18 cellular contexts compared by ENCODE assay signal in the genomic region with DNA sequence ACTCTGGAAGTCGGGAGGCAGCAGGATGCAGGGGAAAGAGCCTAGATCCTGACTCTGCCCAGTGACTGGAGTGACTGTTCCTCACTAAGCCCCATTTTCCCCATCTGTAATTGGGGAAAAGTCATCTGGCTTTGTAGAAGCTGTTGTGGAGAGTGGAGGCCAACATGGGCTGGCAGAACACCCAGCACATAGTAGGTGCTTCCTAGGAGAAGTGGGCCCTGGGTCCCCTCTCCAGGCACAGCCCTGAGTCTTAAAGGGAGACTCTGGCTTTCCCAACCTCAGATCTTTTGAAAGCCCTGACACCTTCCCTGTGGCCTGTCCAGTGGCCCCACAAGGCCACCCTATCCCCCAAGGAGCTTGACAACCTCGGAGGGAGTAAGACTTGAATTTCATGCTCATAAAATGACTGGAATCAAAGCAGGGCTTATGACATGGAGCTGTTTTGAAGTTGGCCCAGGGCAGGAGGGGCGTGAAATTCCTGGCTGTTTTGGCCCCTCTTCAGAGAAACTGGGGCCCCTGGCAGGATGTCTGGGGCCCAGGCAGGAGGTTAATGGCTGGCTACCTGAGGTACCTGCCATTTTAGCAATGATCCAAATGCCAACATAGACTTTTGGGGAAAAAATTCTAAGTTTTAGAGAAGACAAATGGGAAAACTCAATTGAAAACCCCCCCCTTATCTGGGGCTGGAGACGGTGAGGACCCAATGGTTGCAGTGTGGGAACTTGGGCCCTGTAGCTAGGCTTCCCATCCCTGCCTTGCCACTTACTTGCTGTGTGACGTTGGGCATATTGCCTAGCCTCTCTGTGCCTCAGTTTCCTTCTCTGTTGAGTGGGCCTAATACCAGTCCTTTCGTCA. TPM values are rescaled to one million over a fixed set of nuclear protein-coding genes. Genes with fewer than 3 reads are reported as not detected.
DNase-seq lines count a peak whose midpoint lies in the region; ATAC-seq, FAIRE-seq and TF ChIP-seq lines count a peak whose summit lies in the region.
"Had no signal": no experiment of that assay in that cellular context is flagged by ENCODE, and none has a peak within 500 bp of the region (broad histone marks: within the 10 kb centered on the region; RNA-seq: fewer than 3 reads in every experiment).

No MANE protein-coding gene starts in this region.

- H3K9me1 ChIP-seq in K562 (ENCODE audit: control insufficient read depth, insufficient read depth, low read length), result no peaks in the 10 kb centered on the region

- H4K8ac ChIP-seq in mesenchymal stem cell (ENCODE audit: low read length) (peak overlapping the region; percentile 30), trophoblast cell (ENCODE audit: low read depth, low read length) (peak overlapping the region; percentile 4)

- H4K12ac ChIP-seq in trophoblast cell (ENCODE audit: low read depth, low read length), result no peak overlapping the region

- FAIRE-seq in K562 (lab: Jason Lieb, UNC), result no peak
- FAIRE-seq: GM12878, GM19239 had no signal

- H3K27me3 ChIP-seq in K562 (ENCODE audit: control insufficient read depth in 2 of 2, insufficient read depth in 2 of 2, low read length in 2 of 2) (no peaks in the 10 kb centered on the region), mesenchymal stem cell (ENCODE audit: control insufficient read depth in 1 of 2, insufficient read depth in 1 of 2, low read length in 2 of 2) (no peaks in the 10 kb centered on the region), trophoblast cell (ENCODE audit: insufficient read depth, low read length) (no peaks in the 10 kb centered on the region)
- H3K27me3 ChIP-seq: BLaER1 treated with 17β-estradiol and CSF1 and Interleukin-3, amounts not matched to agents 10 nM and 100 nM had no signal

- no peaks in the 10 kb centered on the region for H4K20me1 ChIP-seq in K562 (replicated peaks; ENCODE audit: control insufficient read depth, insufficient read depth, low read length)
- H4K20me1 ChIP-seq: BLaER1 treated with 17β-estradiol and CSF1 and Interleukin-3, amounts not matched to agents 10 nM and 100 nM had no signal

- POLR2A ChIA-PET in HEK293 (lab: Yijun Ruan, JAX), result interaction anchor here (0.5 kb wide), 1 partner anchor 87 kb away, joined by 3 read pairs; no protein-coding TSS in a partner anchor
- POLR2A ChIA-PET in K562 (lab: Yijun Ruan, JAX), result interaction anchor here (0.7 to 2.1 kb wide), 7 partner anchors 54 to 165 kb away, joined by 3 to 7 read pairs (median 4); a partner anchor contains a TSS

- H3K4me3 ChIP-seq in HEK293 (ENCODE audit: low read depth, low read length) (no peak overlapping the region), K562 (no peak overlapping the region), mesenchymal stem cell (ENCODE audit: insufficient read depth in 1 of 2, low read depth in 1 of 2, low read length in 2 of 2) (no peak overlapping the region), trophoblast cell (ENCODE audit: low read depth, low read length) (peak overlapping the region; percentile 10)
- H3K4me3 ChIP-seq: BLaER1 treated with 17β-estradiol and CSF1 and Interleukin-3, amounts not matched to agents 10 nM and 100 nM; GM12878; GM23338 had no signal

- DNase-seq in K562 (ENCODE audit: extremely low read depth in 1 of 4, low spot score in 3 of 4) (no peak), mesenchymal stem cell (no peak), trophoblast cell (peak in 1 of 2 donors; percentile 32)
- DNase-seq: CD8-positive, alpha-beta memory T cell; COR-L47; DMS 273 treated with DMSO at 0.1 percent for 48 hours; DMS53; DND-41; EL; H7 had no signal

- 50% methylated on average over 6 of the region's 6 CpGs for WGBS in K562 (ENCODE audit: insufficient coverage, low coverage, missing lambda C conversion rate)
- 93% methylated on average over 5 of the region's 6 CpGs for WGBS in mesenchymal stem cell
- no CpG with 5 or more reads among the region's 6 CpGs for WGBS in trophoblast cell (ENCODE audit: extremely low coverage, insufficient coverage, insufficient read length)

- H3K9me3 ChIP-seq in HEK293 (ENCODE audit: control insufficient read depth, insufficient read depth, low read depth, low read length) (no peaks in the 10 kb centered on the region), K562 (replicated peaks; ENCODE audit: control insufficient read depth, insufficient read depth, low read depth, low read length) (no peaks in the 10 kb centered on the region), mesenchymal stem cell (ENCODE audit: control insufficient read depth, low read length) (no peaks in the 10 kb centered on the region), trophoblast cell (ENCODE audit: insufficient read depth, low read depth, low read length) (no peaks in the 10 kb centered on the region)
- H3K9me3 ChIP-seq: BLaER1 treated with 17β-estradiol and CSF1 and Interleukin-3, amounts not matched to agents 10 nM and 100 nM had no signal

- no peak overlapping the region for H2BK5ac ChIP-seq in mesenchymal stem cell (ENCODE audit: low read depth, low read length, poor library complexity, severe bottlenecking)
- H2BK5ac ChIP-seq in trophoblast cell (ENCODE audit: low read depth, low read length, poor library complexity), result no peak overlapping the region

- H3K14ac ChIP-seq in mesenchymal stem cell (ENCODE audit: low read length in 2 of 2), result no peak overlapping the region
- H3K14ac ChIP-seq in trophoblast cell (ENCODE audit: low read length), result peak overlapping the region; percentile 51

- H2AK5ac ChIP-seq in mesenchymal stem cell (ENCODE audit: low read length, severe bottlenecking) (no peak overlapping the region), trophoblast cell (ENCODE audit: low read length) (peak overlapping the region; percentile 82)

- no peak for TF ChIP-seq EP300 in K562 (IDR thresholded peaks at IDR 0.05; ENCODE audit: low read length)

- H4K91ac ChIP-seq in mesenchymal stem cell (ENCODE audit: low read length), result no peak overlapping the region
- H4K91ac ChIP-seq in trophoblast cell (ENCODE audit: low read depth, low read length), result peak overlapping the region; percentile 76

- H2BK15ac ChIP-seq in mesenchymal stem cell (ENCODE audit: low read depth, poor library complexity, severe bottlenecking), result peak overlapping the region; percentile 13

- no peaks in the 10 kb centered on the region for H3K36me3 ChIP-seq in HEK293 (ENCODE audit: control insufficient read depth in 2 of 2, insufficient read depth in 1 of 2, low read length in 2 of 2)
- no peaks in the 10 kb centered on the region for H3K36me3 ChIP-seq in K562 (ENCODE audit: control insufficient read depth, insufficient read depth, low read length)
- H3K36me3 ChIP-seq in mesenchymal stem cell (ENCODE audit: control insufficient read depth in 1 of 2, insufficient read depth in 2 of 2, low read depth in 1 of 2, low read length in 2 of 2), result no peaks in the 10 kb centered on the region
- no peaks in the 10 kb centered on the region for H3K36me3 ChIP-seq in trophoblast cell (ENCODE audit: control insufficient read depth in 1 of 2, insufficient read depth in 2 of 2, low read length in 2 of 2)
- H3K36me3 ChIP-seq: BLaER1 treated with 17β-estradiol and CSF1 and Interleukin-3, amounts not matched to agents 10 nM and 100 nM had no signal

- no peak for TF ChIP-seq POLR2A in K562 (conservative IDR thresholded peaks at IDR 0.05)

- H2BK120ac ChIP-seq in mesenchymal stem cell (ENCODE audit: low read depth, low read length), result no peak overlapping the region
- peak overlapping the region; percentile 61 for H2BK120ac ChIP-seq in trophoblast cell (ENCODE audit: insufficient read depth, low read length, poor library complexity)

- no peaks in the 10 kb centered on the region for H3K79me1 ChIP-seq in mesenchymal stem cell (replicated peaks; ENCODE audit: low read length, poor library complexity, severe bottlenecking)
- H3K79me1 ChIP-seq in trophoblast cell (ENCODE audit: low read length), result peaks cover 55% of the 10 kb centered on the region

- intact Hi-C loops in K562 (cut with micrococcal nuclease), result no loop called here

- TF ChIP-seq CTCF in HEK293 (tag by site-specific recombination; IDR thresholded peaks at IDR 0.05), result no peak
- TF ChIP-seq CTCF in K562 (IDR thresholded peaks at IDR 0.05 in 2 of 3, conservative IDR thresholded peaks at IDR 0.05 in 1 of 3; ENCODE audit: insufficient read depth in 2 of 3, low read depth in 1 of 3, low read length in 3 of 3), result no peak

- BruUV-seq in K562 (replicated peaks; lab: Mats Ljungman, UMichigan), result no TSS peak

- in situ Hi-C loops in K562 (cut with MboI), result no loop called here

- H3K27ac ChIP-seq in HEK293 (ENCODE audit: extremely low read depth, low read depth, low read length) (no peak overlapping the region), K562 (ENCODE audit: extremely low read depth, low read depth, low read length) (no peak overlapping the region), mesenchymal stem cell (ENCODE audit: low read length, poor library complexity, severe bottlenecking) (no peak overlapping the region), trophoblast cell (ENCODE audit: low read depth, low read length) (no peak overlapping the region)

- H2AFZ ChIP-seq in K562 (ENCODE audit: low read depth, low read length) (peak overlapping the region; percentile 8; the same call in 1 of the 2 replicates), mesenchymal stem cell (ENCODE audit: low read depth, low read length) (no peak overlapping the region), trophoblast cell (ENCODE audit: insufficient read depth, low read length, poor library complexity) (no peak overlapping the region)
- H2AFZ ChIP-seq: GM23338 had no signal

- H3K4ac ChIP-seq in mesenchymal stem cell (ENCODE audit: low read depth in 1 of 2, low read length in 2 of 2) (no peak overlapping the region), trophoblast cell (ENCODE audit: low read depth, low read length) (peak overlapping the region; percentile 26)

- H3K23ac ChIP-seq in mesenchymal stem cell (ENCODE audit: low read length in 2 of 2) (no peak overlapping the region), trophoblast cell (ENCODE audit: low read length) (no peak overlapping the region)

- no peak for TF ChIP-seq RAD21 in K562 (CRISPR knock-in tag; conservative IDR thresholded peaks at IDR 0.05 in 1 of 2, IDR thresholded peaks at IDR 0.05 in 1 of 2)

- H2BK12ac ChIP-seq in mesenchymal stem cell (ENCODE audit: low read length in 2 of 2), result no peak overlapping the region
- H2BK12ac ChIP-seq in trophoblast cell (ENCODE audit: low read length), result peak overlapping the region; percentile 68

- no peaks in the 10 kb centered on the region for H3K4me1 ChIP-seq in HEK293 (ENCODE audit: control insufficient read depth, insufficient read depth, low read length)
- H3K4me1 ChIP-seq in K562 (replicated peaks in 1 of 2; ENCODE audit: control insufficient read depth in 2 of 2, insufficient read depth in 2 of 2, low read length in 2 of 2), result peaks cover 5 to 13% of the 10 kb centered on the region in 2 experiments; a peak in 4 of 5 replicates
- H3K4me1 ChIP-seq in mesenchymal stem cell (ENCODE audit: control insufficient read depth, insufficient read depth, low read depth, low read length), result peaks cover 6% of the 10 kb centered on the region
- H3K4me1 ChIP-seq in trophoblast cell (ENCODE audit: control insufficient read depth in 1 of 2, insufficient read depth in 2 of 2, low read length in 2 of 2), result peaks cover 31% of the 10 kb centered on the region in 2 experiments

- H3K18ac ChIP-seq in mesenchymal stem cell (ENCODE audit: low read depth in 1 of 2, low read length in 2 of 2), result no peak overlapping the region
- peak overlapping the region; percentile 17 for H3K18ac ChIP-seq in trophoblast cell (ENCODE audit: low read length)

- CTCF ChIA-PET in HEK293 (lab: Yijun Ruan, JAX), result interaction anchor here (0.6 to 5.3 kb wide), 4 partner anchors 10 to 121 kb away, joined by 3 to 28 read pairs (median 4); no protein-coding TSS in a partner anchor
- CTCF ChIA-PET in K562 (lab: Yijun Ruan, JAX; ENCODE audit: low intra/inter-chr PET ratio), result no interaction called here

- ATAC-seq in K562 (no peak), GM18861 (IDR thresholded peaks at IDR 0.05; ENCODE audit: unreplicated experiment) (no peak), GM21576 (IDR thresholded peaks at IDR 0.05; ENCODE audit: unreplicated experiment) (no peak)
- ATAC-seq: GM12878, GM23338, HCT116 had no signal

- H3K9ac ChIP-seq in K562 (ENCODE audit: insufficient read depth in 1 of 2, low read depth in 2 of 2, low read length in 2 of 2) (no peak overlapping the region), mesenchymal stem cell (ENCODE audit: low read length) (no peak overlapping the region), trophoblast cell (ENCODE audit: low read length) (no peak overlapping the region)
- H3K9ac ChIP-seq: BLaER1 treated with 17β-estradiol and CSF1 and Interleukin-3, amounts not matched to agents 10 nM and 100 nM had no signal

- H3K4me2 ChIP-seq in K562 (ENCODE audit: insufficient read depth, low read length), result no peak overlapping the region
- H3K4me2 ChIP-seq in mesenchymal stem cell (ENCODE audit: low read length, poor library complexity, severe bottlenecking), result no peak overlapping the region
- no peak overlapping the region for H3K4me2 ChIP-seq in trophoblast cell (ENCODE audit: low read length)
- H3K4me2 ChIP-seq: GM23338 had no signal

- H3K79me2 ChIP-seq in K562 (ENCODE audit: control insufficient read depth, insufficient read depth, low read length), result no peaks in the 10 kb centered on the region
- peaks cover 2% of the 10 kb centered on the region for H3K79me2 ChIP-seq in trophoblast cell (ENCODE audit: control insufficient read depth, insufficient read depth, low read length, poor library complexity)

RNA-seq across cellular contexts. Expression of a gene that starts 51.6 kb away (rescaled TPM):
- total RNA-seq in K562 (2011; cell fraction: chromatin; rRNA removed; ENCODE audit: low replicate concordance), result 218 and 364 TPM in 2 replicates
- 115 and 134 TPM in 2 replicates for total RNA-seq in K562 (2011; cell fraction: nucleolus; rRNA removed)
- 295 and 429 TPM in 2 replicates for total RNA-seq in K562 (2011; cell fraction: nucleoplasm; rRNA removed)
- total RNA-seq in K562 (2014; rRNA removed) (62.8 and 94.6 TPM in 2 replicates), K562 (2014; rRNA removed; fragmentation: Illumina TruSeq; extraction: Trizol) (93.0 and 107 TPM in 2 replicates), K562 (2015; rRNA removed; fragmentation: Illumina TruSeq; extraction: Trizol) (93.5 and 94.9 TPM in 2 replicates), K562 (2021) (113 and 119 TPM in 2 replicates)
- polyA plus RNA-seq in K562 (2011; rRNA removed) (112 and 129 TPM in 2 replicates), K562 (2014; fragmentation: Illumina TruSeq; extraction: Trizol) (237 and 271 TPM in 2 replicates), K562 (2014; fragmentation: Nextera tagmentation; extraction: Ambion mirVana) (100 to 1,000 TPM; 145 to 357 TPM), K562 (2014; rRNA removed) (146 and 170 TPM in 2 replicates)
- 77.3 and 148 TPM in 2 replicates for polyA plus RNA-seq in K562 (2011; cell fraction: cytosol; rRNA removed)
- 118 and 127 TPM in 2 replicates for polyA plus RNA-seq in K562 (2011; cell fraction: nucleus; rRNA removed)
- 139 and 160 TPM in 2 replicates for polyA plus RNA-seq in K562 (2012)
- polyA minus RNA-seq in K562 (2011; rRNA and poly(A)+ RNA removed), result 132 and 142 TPM in 2 replicates
- 41.7 and 44.1 TPM in 2 replicates for polyA minus RNA-seq in K562 (2011; cell fraction: cytosol; rRNA and poly(A)+ RNA removed)
- 67.2 and 111 TPM in 2 replicates for polyA minus RNA-seq in K562 (2011; cell fraction: nucleus; rRNA and poly(A)+ RNA removed)
- 292 TPM for polyA plus RNA-seq in mesenchymal stem cell (2013, experiment 1 of 2)
- polyA plus RNA-seq in mesenchymal stem cell (2013, experiment 2 of 2), result 286 TPM
- 238 and 250 TPM in 2 replicates for polyA plus RNA-seq in trophoblast cell (2013)
